In genomic region chr17:8911205-8911604, GRCh38 we compare ENCODE assay signal across 1 cellular context.
TF ChIP-seq lines count a peak whose summit lies in the region.

No MANE protein-coding gene starts in this region.

TF ChIP-seq in A549, 52 proteins besides CTCF, POLR2A, EP300 and RAD21 (continued from another document):
- TF ChIP-seq FOSL2 (IDR thresholded peaks at IDR 0.05) (no peak), FOSL2 (CRISPR knock-in tag; IDR thresholded peaks at IDR 0.05) (no peak)
